27 cellular contexts compared by ENCODE assay signal in the genomic region with DNA sequence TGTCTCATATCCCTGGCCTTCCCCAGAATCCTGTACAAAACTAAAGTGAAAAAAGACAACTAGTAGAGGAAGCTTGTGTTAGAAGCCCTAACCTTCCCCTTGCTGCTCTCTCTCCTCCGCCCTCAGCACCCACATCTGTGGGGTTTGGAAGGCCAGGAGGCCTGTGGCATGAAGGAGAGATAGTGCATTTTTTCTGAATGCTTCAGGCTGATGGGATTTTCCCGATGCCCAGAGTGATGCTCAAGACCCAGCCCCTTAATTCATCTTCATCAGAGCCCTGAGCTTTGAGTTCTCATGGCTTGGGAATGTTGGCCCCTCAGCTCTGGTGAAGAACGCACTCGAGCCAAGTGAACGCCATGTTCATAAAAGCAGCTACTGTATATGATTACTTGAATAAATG. TPM values are rescaled to one million over a fixed set of nuclear protein-coding genes. Genes with fewer than 3 reads are reported as not detected.
A peak's percentile ranks its signal among the peaks of the same experiment; 100 is the strongest.
DNase-seq lines count a peak whose midpoint lies in the region; ATAC-seq and TF ChIP-seq lines count a peak whose summit lies in the region.
"Had no signal": no experiment of that assay in that cellular context is flagged by ENCODE, and none has a peak within 500 bp of the region (broad histone marks: within the 10 kb centered on the region; RNA-seq: fewer than 3 reads in every experiment).

No MANE protein-coding gene starts in this region.

- no peak overlapping the region for H3K9ac ChIP-seq in OCI-LY3 (ENCODE audit: low read length)
- no peak overlapping the region for H3K9ac ChIP-seq in mesendoderm (ENCODE audit: low read length)

- H3K56ac ChIP-seq in mesendoderm (ENCODE audit: low read length) = peak overlapping the region; percentile 11

- H3K4me3 ChIP-seq in right cardiac atrium (ENCODE audit: low read length) (no peak overlapping the region), OCI-LY3 (ENCODE audit: low read length) (no peak overlapping the region), mesendoderm (ENCODE audit: low read length) (no peak overlapping the region), PC-9 (no peak overlapping the region)
- H3K4me3 ChIP-seq: cardiac muscle cell, thoracic aorta had no signal

- no TSS peak for BruUV-seq in PC-9 (replicated peaks; lab: Mats Ljungman, UMichigan)

- H3F3A ChIP-seq in PC-9 (ENCODE audit: insufficient read depth, low read depth) = no peaks in the 10 kb centered on the region

- DNase-seq in right cardiac atrium (no peak), Right ventricle myocardium inferior (ENCODE audit: missing footprints) (no peak), mesendoderm (no peak), PC-9 (no peak), NCI-H1417 (lab: John Stamatoyannopoulos, UW) (no peak)
- no peak for DNase-seq in activated T-cell treated with anti-CD3 and anti-CD28 coated beads, Interleukin-2, amount 50 U/mL, for 4 hours
- DNase-seq: activated CD4-positive, alpha-beta T cell treated with anti-CD3 and anti-CD28 coated beads for 1 hour; activated naive CD4-positive, alpha-beta T cell; aorta; GDM1; NCI-H1105; NCI-H2029 treated with DMSO at 0.1 percent for 48 hours; NCI-H748 treated with DMSO at 0.1 percent for 48 hours; retina; spleen; stimulated activated CD4-positive, alpha-beta T cell treated with anti-CD3 and anti-CD28 coated beads, Interleukin-2, amount 100 ng/mL, for 48 hours; stimulated activated naive CD8-positive, alpha-beta T cell treated with anti-CD3 and anti-CD28 coated beads, Interleukin-15, Interleukin-2, amounts not matched to agents 100 U/mL and 50 U/mL, for 24 hours; T-cell had no signal

- intact Hi-C loops in right cardiac atrium (cut with DNase I) (no loop called here), Right ventricle myocardium inferior (cut with DNase I) (no loop called here), PC-9 (cut with micrococcal nuclease; ENCODE audit: unreplicated experiment) (no loop called here)

- H3K27ac ChIP-seq in right cardiac atrium (ENCODE audit: low read length) (peak overlapping the region; percentile 25), OCI-LY3 (ENCODE audit: low read length) (no peak overlapping the region), mesendoderm (ENCODE audit: low read depth, low read length) (peak overlapping the region; percentile 37), PC-9 (no peak overlapping the region)
- H3K27ac ChIP-seq: cardiac muscle cell, thoracic aorta had no signal

- H3K36me3 Mint-ChIP-seq in activated T-cell treated with anti-CD3 and anti-CD28 coated beads, Interleukin-2, amount 50 U/mL, for 4 hours (ENCODE audit: insufficient read depth) = no peaks in the 10 kb centered on the region
- H3K36me3 Mint-ChIP-seq: CD4-positive, CD25-positive, alpha-beta regulatory T cell; T-cell had no signal

- H2AFZ ChIP-seq in OCI-LY3 (ENCODE audit: low read depth, low read length) (no peak overlapping the region), PC-9 (no peak overlapping the region)

- 69% methylated on average over 5 of the region's 5 CpGs for WGBS in right cardiac atrium
- WGBS in mesendoderm (ENCODE audit: extremely low coverage, insufficient coverage, low lambda C conversion rate) = no CpG with 5 or more reads among the region's 5 CpGs

- no peaks in the 10 kb centered on the region for H3K79me2 ChIP-seq in OCI-LY3 (ENCODE audit: low read length)
- H3K79me2 ChIP-seq in mesendoderm (ENCODE audit: control insufficient read depth, insufficient read depth, low read length) = no peaks in the 10 kb centered on the region
- H3K79me2 ChIP-seq in PC-9 (ENCODE audit: low read depth) = no peaks in the 10 kb centered on the region

- H3K4me2 ChIP-seq in OCI-LY3 (ENCODE audit: low read length) (peak overlapping the region; percentile 60), mesendoderm (ENCODE audit: low read length) (no peak overlapping the region), PC-9 (no peak overlapping the region)

- H3K27me3 ChIP-seq in right cardiac atrium (ENCODE audit: control insufficient read depth, insufficient read depth) = no peaks in the 10 kb centered on the region
- peaks cover 46% of the 10 kb centered on the region for H3K27me3 ChIP-seq in OCI-LY3 (ENCODE audit: low read depth, low read length)
- H3K27me3 ChIP-seq in mesendoderm (ENCODE audit: insufficient read depth, low read length, poor library complexity) = no peaks in the 10 kb centered on the region
- H3K27me3 ChIP-seq in PC-9 (ENCODE audit: insufficient read depth, low read depth) = peaks cover 97% of the 10 kb centered on the region
- H3K27me3 ChIP-seq: cardiac muscle cell had no signal

- H3K4me3 Mint-ChIP-seq in activated T-cell treated with anti-CD3 and anti-CD28 coated beads, Interleukin-2, amount 50 U/mL, for 4 hours = no peak overlapping the region
- H3K4me3 Mint-ChIP-seq: activated T-cell treated with anti-CD3 and anti-CD28 coated beads, Interleukin-2, amount 50 U/mL, for 24 hours; CD4-positive, CD25-positive, alpha-beta regulatory T cell; T-cell had no signal

- H2BK15ac ChIP-seq in mesendoderm (replicated peaks; ENCODE audit: low read depth) = peak overlapping the region; percentile 9

- ATAC-seq in right cardiac atrium = no peak
- ATAC-seq in Right ventricle myocardium inferior = no peak
- ATAC-seq in activated T-cell treated with anti-CD3 and anti-CD28 coated beads, Interleukin-2, amount 50 U/mL, for 4 hours = no peak
- ATAC-seq: stimulated activated naive CD8-positive, alpha-beta T cell treated with anti-CD3 and anti-CD28 coated beads, Interleukin-15, Interleukin-2, amounts not matched to agents 100 U/mL and 50 U/mL, for 24 hours; T-cell had no signal

- no peak for TF ChIP-seq CTCF in OCI-LY3 (IDR thresholded peaks at IDR 0.05; ENCODE audit: low read depth, low read length)
- no peak for TF ChIP-seq CTCF in PC-9 (conservative IDR thresholded peaks at IDR 0.05)

- H3K79me1 ChIP-seq in mesendoderm (ENCODE audit: low read length) = no peaks in the 10 kb centered on the region

- H4K20me1 ChIP-seq in OCI-LY3 (ENCODE audit: insufficient read depth, low read length) (no peaks in the 10 kb centered on the region), PC-9 (ENCODE audit: insufficient read depth) (no peaks in the 10 kb centered on the region)

- peaks cover 10% of the 10 kb centered on the region for H3K27me3 Mint-ChIP-seq in activated T-cell treated with anti-CD3 and anti-CD28 coated beads, Interleukin-2, amount 50 U/mL, for 4 hours (ENCODE audit: low read depth)
- H3K27me3 Mint-ChIP-seq: activated T-cell treated with anti-CD3 and anti-CD28 coated beads, Interleukin-2, amount 50 U/mL, for 24 hours had no signal

- peak overlapping the region; percentile 47 for H2AK5ac ChIP-seq in mesendoderm (ENCODE audit: low read length)

- H2BK120ac ChIP-seq in mesendoderm (ENCODE audit: low read depth, low read length) = peak overlapping the region; percentile 76

- no peaks in the 10 kb centered on the region for H3K9me2 ChIP-seq in PC-9 (ENCODE audit: insufficient read depth)

- peak overlapping the region; percentile 69 for H3K18ac ChIP-seq in mesendoderm (ENCODE audit: low read length)

- H3K23ac ChIP-seq in mesendoderm (ENCODE audit: low read length) = no peak overlapping the region

- H3K4me1 Mint-ChIP-seq in activated T-cell treated with anti-CD3 and anti-CD28 coated beads, Interleukin-2, amount 50 U/mL, for 4 hours (ENCODE audit: low read depth) = peaks cover 8% of the 10 kb centered on the region

- H4K5ac ChIP-seq in mesendoderm (ENCODE audit: low read length) = no peak overlapping the region

- no peaks in the 10 kb centered on the region for H3K9me3 Mint-ChIP-seq in activated T-cell treated with anti-CD3 and anti-CD28 coated beads, Interleukin-2, amount 50 U/mL, for 4 hours
- H3K9me3 Mint-ChIP-seq: activated T-cell treated with anti-CD3 and anti-CD28 coated beads, Interleukin-2, amount 50 U/mL, for 24 hours; CD4-positive, CD25-positive, alpha-beta regulatory T cell; T-cell had no signal

- peaks cover 4% of the 10 kb centered on the region for H3K4me1 ChIP-seq in right cardiac atrium (ENCODE audit: control insufficient read depth, insufficient read depth, low read length)
- H3K4me1 ChIP-seq in OCI-LY3 (ENCODE audit: low read length) = peaks cover 40% of the 10 kb centered on the region
- H3K4me1 ChIP-seq in mesendoderm (ENCODE audit: control insufficient read depth, low read depth, low read length) = peaks cover 22% of the 10 kb centered on the region
- H3K4me1 ChIP-seq in PC-9 (replicated peaks; ENCODE audit: insufficient read depth) = no peaks in the 10 kb centered on the region

- CTCF ChIA-PET in PC-9 (lab: Charles Lee) = no interaction called here

- H3K36me3 ChIP-seq in OCI-LY3 (replicated peaks; ENCODE audit: low read depth, low read length) (no peaks in the 10 kb centered on the region), mesendoderm (ENCODE audit: control insufficient read depth, insufficient read depth, low read length) (no peaks in the 10 kb centered on the region), PC-9 (ENCODE audit: low read depth) (no peaks in the 10 kb centered on the region)
- H3K36me3 ChIP-seq: cardiac muscle cell, spleen, thoracic aorta had no signal

- H4K8ac ChIP-seq in mesendoderm (ENCODE audit: low read depth, low read length) = peak overlapping the region; percentile 30

- no peaks in the 10 kb centered on the region for H3K9me3 ChIP-seq in right cardiac atrium (ENCODE audit: control insufficient read depth, low read length)
- H3K9me3 ChIP-seq in OCI-LY3 (ENCODE audit: insufficient read depth, low read length) = no peaks in the 10 kb centered on the region
- no peaks in the 10 kb centered on the region for H3K9me3 ChIP-seq in PC-9 (ENCODE audit: insufficient read depth, low read depth)
- H3K9me3 ChIP-seq: spleen, thoracic aorta had no signal

- peak overlapping the region; percentile 55 for H2BK5ac ChIP-seq in mesendoderm (ENCODE audit: low read length)

- POLR2A ChIA-PET in PC-9 (lab: Charles Lee; ENCODE audit: unreplicated experiment) = interaction anchor here (0.7 kb wide), 1 partner anchor 42 kb away, joined by 6 read pairs; no protein-coding TSS in a partner anchor

- H3K4ac ChIP-seq in mesendoderm (ENCODE audit: low read depth, low read length) = peak overlapping the region; percentile 27

RNA-seq across cellular contexts. Expression of a gene that starts 5.9 kb away (rescaled TPM):
- total RNA-seq in right cardiac atrium (not detected), Right ventricle myocardium inferior (not detected), PC-9 (2021) (not detected in 2 replicates)
- not detected for polyA plus RNA-seq in right cardiac atrium
- not detected for polyA plus RNA-seq in mesendoderm (2013, experiment 1 of 2)
- not detected for polyA plus RNA-seq in mesendoderm (2013, experiment 2 of 2)
- not detected for total RNA-seq in activated T-cell treated with anti-CD3 and anti-CD28 coated beads, Interleukin-2, amount 50 U/mL, for 4 hours
- total RNA-seq: aorta; cardiac muscle cell; CD4-positive, CD25-positive, alpha-beta regulatory T cell; dermis microvascular lymphatic vessel endothelial cell; glomerular endothelial cell; kidney epithelial cell; osteoblast; spleen; T-cell; thoracic aorta had no signal
- polyA plus RNA-seq: aorta; cardiac muscle cell; CD4-positive, CD25-positive, alpha-beta regulatory T cell; spleen had no signal

Comparison
In these comparisons a context has a peak if more than half of its experiments do, and no peak if none do; other contexts are left out.
1. H3K27ac ChIP-seq: peak in right cardiac atrium (single experiment) and mesendoderm (single experiment); none in OCI-LY3 (single experiment) and PC-9 (single experiment).